Comparison of ENCODE assay signal across 1 cellular context in the genomic region with DNA sequence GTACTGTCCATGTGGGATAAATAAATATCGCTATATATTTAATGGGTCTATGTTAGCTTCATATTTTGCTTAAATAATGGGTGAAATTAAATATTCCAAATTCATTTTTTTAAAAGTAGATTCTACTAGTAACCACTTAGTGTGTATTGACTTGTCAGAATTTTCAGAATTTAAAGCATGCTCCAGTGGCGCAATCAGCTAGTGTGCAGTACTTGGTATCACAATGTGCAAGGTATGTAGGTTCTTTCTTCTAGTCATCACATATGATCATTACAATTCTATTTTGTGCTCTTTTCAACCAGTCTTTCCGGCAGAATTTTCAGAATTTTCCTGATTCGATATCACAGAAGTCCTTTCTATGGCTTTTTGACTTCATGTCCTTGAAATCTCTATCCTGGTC.
TF ChIP-seq lines count a peak whose summit lies in the region.

No MANE protein-coding gene starts in this region.

TF ChIP-seq in K562, 482 proteins besides CTCF, POLR2A, EP300 and RAD21 (continued from another document):
- TF ChIP-seq HNRNPK (IDR thresholded peaks at IDR 0.05; ENCODE audit: low read depth, low read length, poor library complexity, severe bottlenecking) (no peak), NEUROD1 (IDR thresholded peaks at IDR 0.05; ENCODE audit: borderline replicate concordance, low read depth, low read length, partially characterized antibody) (no peak), ZNF764 (CRISPR knock-in tag; IDR thresholded peaks at IDR 0.05; ENCODE audit: low read depth) (no peak)
- TF ChIP-seq, protein P1, sequence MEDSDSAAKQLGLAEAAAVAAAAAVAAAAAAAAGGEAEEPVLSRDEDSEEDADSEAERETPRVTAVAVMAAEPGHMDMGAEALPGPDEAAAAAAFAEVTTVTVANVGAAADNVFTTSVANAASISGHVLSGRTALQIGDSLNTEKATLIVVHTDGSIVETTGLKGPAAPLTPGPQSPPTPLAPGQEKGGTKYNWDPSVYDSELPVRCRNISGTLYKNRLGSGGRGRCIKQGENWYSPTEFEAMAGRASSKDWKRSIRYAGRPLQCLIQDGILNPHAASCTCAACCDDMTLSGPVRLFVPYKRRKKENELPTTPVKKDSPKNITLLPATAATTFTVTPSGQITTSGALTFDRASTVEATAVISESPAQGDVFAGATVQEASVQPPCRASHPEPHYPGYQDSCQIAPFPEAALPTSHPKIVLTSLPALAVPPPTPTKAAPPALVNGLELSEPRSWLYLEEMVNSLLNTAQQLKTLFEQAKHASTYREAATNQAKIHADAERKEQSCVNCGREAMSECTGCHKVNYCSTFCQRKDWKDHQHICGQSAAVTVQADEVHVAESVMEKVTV (CRISPR knock-in tag; IDR thresholded peaks at IDR 0.05), result no peak
